Comparison of ENCODE assay signal across 8 cellular contexts in genomic region chr14:104843442-104844305, GRCh38. TPM values are rescaled to one million over a fixed set of nuclear protein-coding genes. Genes with fewer than 3 reads are reported as not detected.
DNase-seq lines count a peak whose midpoint lies in the region; ATAC-seq and TF ChIP-seq lines count a peak whose summit lies in the region.

No MANE protein-coding gene starts in this region.

- WGBS in right lobe of liver (ENCODE audit: insufficient coverage, low coverage, low lambda C conversion rate, missing lambda C conversion rate): 2% methylated on average over 27 of the region's 69 CpGs

- TF ChIP-seq CTCF in dorsolateral prefrontal cortex (IDR thresholded peaks at IDR 0.05 in 54 of 56, conservative IDR thresholded peaks at IDR 0.05 in 2 of 56; ENCODE audit: low read depth in 1 of 56, partially characterized antibody in 56 of 56) (no peak), right lobe of liver (IDR thresholded peaks at IDR 0.05) (no peak)

- H3K27ac ChIP-seq in dorsolateral prefrontal cortex (peak overlapping the region in 28 of 59 donors; percentile 1 to 72 (median 41)), right lobe of liver (no peak overlapping the region), stomach smooth muscle (ENCODE audit: low read length) (no peak overlapping the region)

- no peak for TF ChIP-seq POLR2A in right lobe of liver (IDR thresholded peaks at IDR 0.05)

- peaks cover 0 to 11% (median 4%) of the 10 kb centered on the region in 4 donors for H3K4me1 ChIP-seq in right lobe of liver
- peaks cover 19% of the 10 kb centered on the region for H3K4me1 ChIP-seq in stomach smooth muscle (ENCODE audit: control insufficient read depth, insufficient read depth, low read length)

- peak overlapping the region; percentile 21 to 68 (median 52) for H3K4me3 ChIP-seq in dorsolateral prefrontal cortex
- H3K4me3 ChIP-seq in right lobe of liver: peak overlapping the region; percentile 15 to 29 (median 16)
- H3K4me3 ChIP-seq in stomach smooth muscle (ENCODE audit: low read length in 2 of 2): peak overlapping the region; percentile 33 to 70

- H3K9me3 ChIP-seq in right lobe of liver (no peaks in the 10 kb centered on the region), stomach smooth muscle (ENCODE audit: control insufficient read depth in 2 of 2, low read length in 2 of 2) (no peaks in the 10 kb centered on the region)

- H3K36me3 ChIP-seq in right lobe of liver (no peaks in the 10 kb centered on the region), stomach smooth muscle (ENCODE audit: control insufficient read depth in 2 of 2, insufficient read depth in 2 of 2, low read length in 2 of 2) (no peaks in the 10 kb centered on the region)

- DNase-seq in NCI-H1436 (lab: John Stamatoyannopoulos, UW) (peak; percentile 30), NCI-H1436 treated with DMSO at 0.1 percent for 48 hours (lab: John Stamatoyannopoulos, UW) (no peak), dorsolateral prefrontal cortex (peak in 5 of 10 donors; percentile 45 to 57 (median 51)), right lobe of liver (peak in 1 of 3 donors; percentile 56)
- DNase-seq in stimulated activated CD4-positive, alpha-beta T cell treated with anti-CD3 and anti-CD28 coated beads, Interleukin-15, amount 100 ng/mL, for 24 hours: no peak
- no peak for DNase-seq in activated CD8-positive, alpha-beta memory T cell treated with anti-CD3 and anti-CD28 coated beads, Interleukin-2, amount 50 U/mL, for 48 hours

- ATAC-seq in right lobe of liver (peak; percentile 44 to 87 (median 66)), GM21825 (IDR thresholded peaks at IDR 0.05; ENCODE audit: unreplicated experiment) (no peak)

- H3K27me3 ChIP-seq in dorsolateral prefrontal cortex: peaks cover 0 to 31% (median 9%) of the 10 kb centered on the region in 45 donors
- H3K27me3 ChIP-seq in right lobe of liver: peaks cover 0 to 15% of the 10 kb centered on the region in 2 donors
- H3K27me3 ChIP-seq in stomach smooth muscle (ENCODE audit: control insufficient read depth in 1 of 2, insufficient read depth in 2 of 2, low read length in 2 of 2): peaks cover 25 to 33% of the 10 kb centered on the region in 2 donors

- intact Hi-C loops in dorsolateral prefrontal cortex (cut with DNase I) (no loop called here), right lobe of liver (cut with DNase I) (no loop called here)

- peak overlapping the region; percentile 53 to 58 for H3K9ac ChIP-seq in stomach smooth muscle (ENCODE audit: low read length in 2 of 2)

RNA-seq across cellular contexts. Expression of gene CEP170B, which starts 21.4 kb away (rescaled TPM):
- total RNA-seq in dorsolateral prefrontal cortex (100 to 1,000 TPM in 41 of 120 experiments, 10 to 100 TPM in 79; 36.0 to 131 (median 93.9) TPM), right lobe of liver (10 to 100 TPM; 13.2 to 22.4 (median 16.8) TPM)

RNA-seq across cellular contexts. Expression of gene ZBTB42, which starts 42.8 kb away (rescaled TPM):
- 1 to 10 TPM in 49 of 120 experiments, under 1 TPM in 71; 0.32 to 3.2 (median 0.91) TPM for total RNA-seq in dorsolateral prefrontal cortex
- 10 to 100 TPM in 2 of 6 experiments, 1 to 10 TPM in 4; 2.2 to 13.7 (median 3.6) TPM for total RNA-seq in right lobe of liver

RNA-seq across cellular contexts. Expression of gene AKT1, which starts 48.1 kb away (rescaled TPM):
- total RNA-seq in dorsolateral prefrontal cortex: 100 to 1,000 TPM in 5 of 120 experiments, 10 to 100 TPM in 115; 63.1 to 111 (median 79.7) TPM
- total RNA-seq in right lobe of liver: 10 to 100 TPM; 66.7 to 92.1 (median 83.9) TPM
